ENCODE assay signal across 22 cellular contexts in genomic region chr7:150951181-150951520, GRCh38. TPM values are rescaled to one million over a fixed set of nuclear protein-coding genes. Genes with fewer than 3 reads are reported as not detected.
DNase-seq lines count a peak whose midpoint lies in the region; ATAC-seq, FAIRE-seq and TF ChIP-seq lines count a peak whose summit lies in the region.
"Had no signal": no experiment of that assay in that cellular context is flagged by ENCODE, and none has a peak within 500 bp of the region (broad histone marks: within the 10 kb centered on the region; RNA-seq: fewer than 3 reads in every experiment).

No MANE protein-coding gene starts in this region.

- no peak overlapping the region for H4K5ac ChIP-seq in H1 (ENCODE audit: insufficient read length, low read depth, low read length)

- H3K9ac ChIP-seq in H1 (replicated peaks in 1 of 4; ENCODE audit: extremely low read depth in 1 of 4, low read depth in 3 of 4, low read length in 3 of 4): no peak overlapping the region
- H3K9ac ChIP-seq in neuronal stem cell (ENCODE audit: low read depth, low read length, poor library complexity): no peak overlapping the region
- no peak overlapping the region for H3K9ac ChIP-seq in stomach smooth muscle (ENCODE audit: low read length in 2 of 2)

- DNase-seq in H1 (ENCODE audit: low read depth in 1 of 2, low spot score in 2 of 2) (no peak), glutamatergic neuron (peak; percentile 6), neuronal stem cell (ENCODE audit: low spot score) (no peak), NCI-H2081 treated with DMSO at 0.1 percent for 48 hours (lab: John Stamatoyannopoulos, UW) (no peak), A673 (ENCODE audit: low spot score) (no peak)
- no peak for DNase-seq in activated CD8-positive, alpha-beta memory T cell treated with anti-CD3 and anti-CD28 coated beads, Interleukin-2, amount 50 U/mL, for 4 hours
- DNase-seq: AML-193, DMS 273 treated with DMSO at 0.1 percent for 48 hours, DMS79 treated with DMSO at 0.1 percent for 48 hours, GF-D8, GOT3, HCEC 1CT had no signal

- H2BK120ac ChIP-seq in H1 (replicated peaks; ENCODE audit: low read depth, low read length): no peak overlapping the region
- H2BK120ac ChIP-seq in neuronal stem cell (ENCODE audit: low read depth, low read length): no peak overlapping the region

- H3K14ac ChIP-seq in H1 (ENCODE audit: insufficient read length) (no peak overlapping the region), neuronal stem cell (ENCODE audit: low read length) (no peak overlapping the region)

- no peaks in the 10 kb centered on the region for H3K79me2 ChIP-seq in H1 (ENCODE audit: control insufficient read depth in 1 of 2, insufficient read depth in 2 of 2, low read length in 2 of 2)

- no peak overlapping the region for H4K91ac ChIP-seq in H1 (replicated peaks; ENCODE audit: insufficient read length, low read length)
- no peak overlapping the region for H4K91ac ChIP-seq in neuronal stem cell (ENCODE audit: low read depth, low read length, poor library complexity)

- H3K56ac ChIP-seq in H1 (replicated peaks; ENCODE audit: insufficient read length, low read depth, low read length): no peak overlapping the region

- H2BK5ac ChIP-seq in H1 (ENCODE audit: low read depth, low read length) (no peak overlapping the region), neuronal stem cell (ENCODE audit: low read length) (no peak overlapping the region)

- intact Hi-C loops in A673 (cut with micrococcal nuclease; ENCODE audit: unreplicated experiment): no loop called here

- POLR2A ChIA-PET in H1 (lab: Charles Lee; ENCODE audit: partially characterized antibody) (no interaction called here), A673 (lab: Charles Lee; ENCODE audit: low non-redundant PET) (no interaction called here)

- H3K4me3 Mint-ChIP-seq in glutamatergic neuron (ENCODE audit: unreplicated experiment): no peak overlapping the region
- H3K4me3 Mint-ChIP-seq: CD14-positive monocyte; CD4-positive, alpha-beta T cell; CD8-positive, alpha-beta memory T cell had no signal

- H2BK15ac ChIP-seq in H1 (ENCODE audit: low read length) (no peak overlapping the region), neuronal stem cell (ENCODE audit: low read length) (no peak overlapping the region)

- H2AK5ac ChIP-seq in H1 (ENCODE audit: low read depth, low read length) (no peak overlapping the region), neuronal stem cell (ENCODE audit: low read depth, low read length) (peak overlapping the region; percentile 90)

- H2BK20ac ChIP-seq in H1 (ENCODE audit: low read length): no peak overlapping the region

- H3K9me3 ChIP-seq in H1 (ENCODE audit: insufficient read depth in 2 of 2, low read depth in 1 of 2, low read length in 1 of 2) (no peaks in the 10 kb centered on the region), neuronal stem cell (replicated peaks in 1 of 2; ENCODE audit: control insufficient read depth in 2 of 2, insufficient read depth in 1 of 2, low read depth in 1 of 2, low read length in 2 of 2) (no peaks in the 10 kb centered on the region), stomach smooth muscle (ENCODE audit: control insufficient read depth in 2 of 2, low read length in 2 of 2) (no peaks in the 10 kb centered on the region), A673 (ENCODE audit: low read depth, low read length, poor library complexity, severe bottlenecking) (no peaks in the 10 kb centered on the region)
- H3K9me3 ChIP-seq: BE2C; BLaER1 treated with 17β-estradiol and CSF1 and Interleukin-3, amounts not matched to agents 10 nM and 100 nM had no signal

- TF ChIP-seq EP300 in H1 (IDR thresholded peaks at IDR 0.05; ENCODE audit: borderline replicate concordance in 1 of 2, low read depth in 2 of 2, low read length in 2 of 2): no peak

- H3K4me1 Mint-ChIP-seq in glutamatergic neuron (ENCODE audit: low read depth, unreplicated experiment): peaks cover 8% of the 10 kb centered on the region
- H3K4me1 Mint-ChIP-seq: CD14-positive monocyte; CD8-positive, alpha-beta memory T cell had no signal

- 96% methylated on average over 9 of the region's 16 CpGs; no CpG with 5 or more reads in 1 of the 2 experiments for WGBS in H1 (ENCODE audit: extremely low coverage in 1 of 2, insufficient coverage in 1 of 2, insufficient read length in 1 of 2, insufficient replicate concordance in 2 of 2, low coverage in 1 of 2, low lambda C conversion rate in 2 of 2, missing lambda C conversion rate in 1 of 2), 2 experiments
- no CpG with 5 or more reads among the region's 16 CpGs for WGBS in neuronal stem cell (ENCODE audit: extremely low coverage in 2 of 2, insufficient read length in 2 of 2, insufficient replicate concordance in 1 of 2), 2 donors

- peaks cover 0 to 1% of the 10 kb centered on the region in 2 experiments for H4K20me1 ChIP-seq in H1 (replicated peaks in 1 of 2; ENCODE audit: control insufficient read depth in 1 of 2, insufficient read depth in 2 of 2, low read length in 2 of 2)

- no peak overlapping the region for H3K23ac ChIP-seq in H1 (ENCODE audit: insufficient read length)
- no peak overlapping the region for H3K23ac ChIP-seq in neuronal stem cell (ENCODE audit: low read depth, low read length, poor library complexity)

- H3K36me3 ChIP-seq in H1 (ENCODE audit: control insufficient read depth in 2 of 4, insufficient read depth in 4 of 4, low read length in 3 of 4) (no peaks in the 10 kb centered on the region), neuronal stem cell (replicated peaks in 1 of 2; ENCODE audit: control insufficient read depth in 2 of 2, insufficient read depth in 2 of 2, low read length in 2 of 2) (no peaks in the 10 kb centered on the region), stomach smooth muscle (ENCODE audit: control insufficient read depth in 2 of 2, insufficient read depth in 2 of 2, low read length in 2 of 2) (peaks cover 13 to 26% of the 10 kb centered on the region in 2 donors), A673 (ENCODE audit: insufficient read depth, low read length, poor library complexity, severe bottlenecking) (no peaks in the 10 kb centered on the region)
- H3K36me3 ChIP-seq: BLaER1 treated with 17β-estradiol and CSF1 and Interleukin-3, amounts not matched to agents 10 nM and 100 nM had no signal

- ATAC-seq in GM18868 (IDR thresholded peaks at IDR 0.05; ENCODE audit: unreplicated experiment): no peak

- TF ChIP-seq CTCF in H1 (IDR thresholded peaks at IDR 0.05; ENCODE audit: control extremely low read depth in 1 of 3, insufficient read depth in 1 of 3, low read depth in 1 of 3, low read length in 3 of 3): no peak
- TF ChIP-seq CTCF in glutamatergic neuron (IDR thresholded peaks at IDR 0.05; ENCODE audit: partially characterized antibody, unreplicated experiment): no peak
- no peak for TF ChIP-seq CTCF in A673 (conservative IDR thresholded peaks at IDR 0.05; ENCODE audit: low read depth, low read length)

- H2BK12ac ChIP-seq in H1 (ENCODE audit: low read depth, low read length) (no peak overlapping the region), neuronal stem cell (ENCODE audit: low read length) (no peak overlapping the region)

- no peak overlapping the region for H2AFZ ChIP-seq in H1 (ENCODE audit: low read length)
- H2AFZ ChIP-seq in neuronal stem cell (ENCODE audit: low read length): no peak overlapping the region

- H3K4me2 ChIP-seq in H1 (ENCODE audit: insufficient read depth in 1 of 2, low read depth in 2 of 2, low read length in 2 of 2): no peak overlapping the region
- H3K4me2 ChIP-seq in neuronal stem cell (ENCODE audit: insufficient read depth, low read length, poor library complexity, severe bottlenecking): no peak overlapping the region

- H3K36me3 Mint-ChIP-seq in glutamatergic neuron (ENCODE audit: unreplicated experiment): no peaks in the 10 kb centered on the region
- H3K36me3 Mint-ChIP-seq: CD8-positive, alpha-beta memory T cell had no signal

- no peak overlapping the region for H3K27ac Mint-ChIP-seq in glutamatergic neuron (ENCODE audit: unreplicated experiment)
- H3K27ac Mint-ChIP-seq: CD4-positive, alpha-beta T cell had no signal

- TF ChIP-seq RAD21 in H1 (IDR thresholded peaks at IDR 0.05 in 1 of 2, conservative IDR thresholded peaks at IDR 0.05 in 1 of 2; ENCODE audit: low read depth in 2 of 2, low read length in 2 of 2): no peak

- H3K4ac ChIP-seq in H1 (replicated peaks; ENCODE audit: insufficient read length, low read depth, low read length): no peak overlapping the region
- H3K4ac ChIP-seq in neuronal stem cell (ENCODE audit: low read length): no peak overlapping the region

- H3K23me2 ChIP-seq in H1 (ENCODE audit: low read depth, low read length): peaks cover 4% of the 10 kb centered on the region; the same call in 1 of the 2 replicates

- peak overlapping the region; percentile 17; the same call in 1 of the 2 replicates for H4K8ac ChIP-seq in H1 (ENCODE audit: extremely low read depth, insufficient read depth, low read length)
- no peak overlapping the region for H4K8ac ChIP-seq in neuronal stem cell (ENCODE audit: low read depth, low read length)

- H3K4me1 ChIP-seq in H1 (replicated peaks in 1 of 4; ENCODE audit: control insufficient read depth in 3 of 4, insufficient read depth in 4 of 4, low read length in 3 of 4) (peaks cover 0 to 45% (median 31%) of the 10 kb centered on the region in 4 experiments; a peak in 6 of 7 replicates), neuronal stem cell (ENCODE audit: control insufficient read depth in 2 of 2, insufficient read depth in 1 of 2, low read depth in 1 of 2, low read length in 2 of 2) (peaks cover 22 to 33% of the 10 kb centered on the region in 2 donors), stomach smooth muscle (ENCODE audit: control insufficient read depth, insufficient read depth, low read length) (peaks cover 62% of the 10 kb centered on the region), A673 (ENCODE audit: insufficient read depth, low read length, poor library complexity, severe bottlenecking) (no peaks in the 10 kb centered on the region)

- H3K18ac ChIP-seq in H1 (ENCODE audit: extremely low read depth, low read length) (no peak overlapping the region), neuronal stem cell (ENCODE audit: low read length) (no peak overlapping the region)

- H3K27me3 Mint-ChIP-seq in glutamatergic neuron (ENCODE audit: unreplicated experiment): peaks cover 3% of the 10 kb centered on the region

- no TSS peak for BruUV-seq in A673 (replicated peaks; lab: Mats Ljungman, UMichigan)

- H3K4me3 ChIP-seq in H1 (ENCODE audit: extremely low read depth in 1 of 4, insufficient read depth in 2 of 4, low read depth in 3 of 4, low read length in 4 of 4) (no peak overlapping the region), neuronal stem cell (ENCODE audit: low read length in 2 of 2) (no peak overlapping the region), stomach smooth muscle (ENCODE audit: low read length in 2 of 2) (no peak overlapping the region), A673 (ENCODE audit: low read depth, low read length, poor library complexity, severe bottlenecking) (no peak overlapping the region)
- H3K4me3 ChIP-seq: BLaER1 treated with 17β-estradiol and CSF1 and Interleukin-3, amounts not matched to agents 10 nM and 100 nM had no signal

- no peaks in the 10 kb centered on the region for H3K79me1 ChIP-seq in H1 (ENCODE audit: low read depth, low read length)
- H3K79me1 ChIP-seq in neuronal stem cell (ENCODE audit: low read depth, low read length): peaks cover 8% of the 10 kb centered on the region

- H3K9me3 Mint-ChIP-seq in glutamatergic neuron (ENCODE audit: unreplicated experiment): peaks cover 7% of the 10 kb centered on the region
- H3K9me3 Mint-ChIP-seq: CD4-positive, alpha-beta T cell; CD8-positive, alpha-beta memory T cell had no signal

- peaks cover 0 to 15% (median 13%) of the 10 kb centered on the region in 4 experiments; a peak in 5 of 7 replicates for H3K27me3 ChIP-seq in H1 (replicated peaks in 1 of 4; ENCODE audit: control insufficient read depth in 3 of 4, extremely low read depth in 1 of 4, insufficient read depth in 3 of 4, low read length in 3 of 4)
- peaks cover 0 to 6% (median 0%) of the 10 kb centered on the region in 3 experiments for H3K27me3 ChIP-seq in neuronal stem cell (ENCODE audit: control insufficient read depth in 3 of 3, insufficient read depth in 3 of 3, low read depth in 1 of 3, low read length in 3 of 3)
- H3K27me3 ChIP-seq in stomach smooth muscle (ENCODE audit: control insufficient read depth in 1 of 2, insufficient read depth in 2 of 2, low read length in 2 of 2): no peaks in the 10 kb centered on the region
- no peaks in the 10 kb centered on the region for H3K27me3 ChIP-seq in A673 (replicated peaks; ENCODE audit: insufficient read depth, low read depth, low read length, poor library complexity)
- H3K27me3 ChIP-seq: BE2C had no signal

- no peak for TF ChIP-seq POLR2A in H1 (IDR thresholded peaks at IDR 0.05; ENCODE audit: control extremely low read depth in 1 of 2, low read depth in 2 of 2, low read length in 2 of 2)

- H3K27ac ChIP-seq in H1 (ENCODE audit: low read depth, low read length): no peak overlapping the region
- H3K27ac ChIP-seq in neuronal stem cell (replicated peaks; ENCODE audit: low read length): no peak overlapping the region
- H3K27ac ChIP-seq in stomach smooth muscle (ENCODE audit: low read length): peak overlapping the region; percentile 94
- H3K27ac ChIP-seq in A673 (ENCODE audit: low read depth, low read length, poor library complexity, severe bottlenecking): no peak overlapping the region
- H3K27ac ChIP-seq: BLaER1 treated with 17β-estradiol and CSF1 and Interleukin-3, amounts not matched to agents 10 nM and 100 nM had no signal

- CTCF ChIA-PET in H1 (lab: Charles Lee; ENCODE audit: partially characterized antibody): interaction anchor here (0.6 to 25.2 kb wide), 3 partner anchors 11 to 642 kb away, joined by 4 to 797 read pairs (median 15); partner anchors contain the start of gene KCNH2
- CTCF ChIA-PET in A673 (lab: Charles Lee): no interaction called here

- no peak for FAIRE-seq in H1 (lab: Jason Lieb, UNC)
- FAIRE-seq: D721Med, GM12891, GM18507 had no signal

RNA-seq across cellular contexts. Expression of gene KCNH2, which starts 27.0 kb away (rescaled TPM):
- total RNA-seq in H1 (2021; fragmentation: NEBNext Ultra II Directional; extraction: Animal tissue kit (Norgen Biotek cat#: 25700)): 7.7 and 8.0 TPM in 2 replicates
- 15.0 and 20.5 TPM in 2 replicates for polyA plus RNA-seq in H1 (2011; rRNA removed)
- polyA plus RNA-seq in H1 (2011; cell fraction: cytosol; rRNA removed): 13.4 TPM
- polyA plus RNA-seq in H1 (2011; cell fraction: nucleus; rRNA removed): 23.6 TPM
- polyA plus RNA-seq in H1 (2012, experiment 1 of 2): 5.5 to 12.1 TPM (median 10.4 TPM) in 4 replicates
- 7.6 TPM for polyA plus RNA-seq in H1 (2012, experiment 2 of 2)
- 7.6 TPM for polyA plus RNA-seq in H1 (2013, experiment 1 of 2)
- 7.2 TPM for polyA plus RNA-seq in H1 (2013, experiment 2 of 2)
- 8.9 and 10.2 TPM in 2 replicates for polyA minus RNA-seq in H1 (2011; rRNA and poly(A)+ RNA removed)
- 9.5 TPM for polyA minus RNA-seq in H1 (2011; cell fraction: cytosol; rRNA and poly(A)+ RNA removed)
- 7.0 TPM for polyA minus RNA-seq in H1 (2011; cell fraction: nucleus; rRNA and poly(A)+ RNA removed)
- 73.7 TPM for total RNA-seq in glutamatergic neuron (ENCODE audit: unreplicated experiment)
- 9.1 TPM for polyA plus RNA-seq in neuronal stem cell (2013, experiment 1 of 2)
- 9.1 TPM for polyA plus RNA-seq in neuronal stem cell (2013, experiment 2 of 2)
- 1.5 and 4.0 TPM in 2 replicates for total RNA-seq in A673 (2021)
- polyA plus RNA-seq: CD14-positive monocyte had no signal

RNA-seq across cellular contexts. Expression of gene NOS3, which starts 39.7 kb away (rescaled TPM):
- 4.4 and 4.7 TPM in 2 replicates for total RNA-seq in H1 (2021; fragmentation: NEBNext Ultra II Directional; extraction: Animal tissue kit (Norgen Biotek cat#: 25700))
- 16.2 and 20.9 TPM in 2 replicates for polyA plus RNA-seq in H1 (2011; rRNA removed)
- polyA plus RNA-seq in H1 (2011; cell fraction: cytosol; rRNA removed): 8.1 TPM
- polyA plus RNA-seq in H1 (2011; cell fraction: nucleus; rRNA removed): 12.6 TPM
- polyA plus RNA-seq in H1 (2012, experiment 1 of 2): 4.2 to 10.6 TPM (median 8.1 TPM) in 4 replicates
- 5.2 TPM for polyA plus RNA-seq in H1 (2012, experiment 2 of 2)
- polyA plus RNA-seq in H1 (2013, experiment 1 of 2): 4.2 TPM
- polyA plus RNA-seq in H1 (2013, experiment 2 of 2): 3.5 TPM
- 5.4 and 6.9 TPM in 2 replicates for polyA minus RNA-seq in H1 (2011; rRNA and poly(A)+ RNA removed)
- polyA minus RNA-seq in H1 (2011; cell fraction: cytosol; rRNA and poly(A)+ RNA removed): 7.7 TPM
- 10.1 TPM for polyA minus RNA-seq in H1 (2011; cell fraction: nucleus; rRNA and poly(A)+ RNA removed)
- 0.86 TPM for total RNA-seq in glutamatergic neuron (ENCODE audit: unreplicated experiment)
- polyA plus RNA-seq in neuronal stem cell (2013, experiment 1 of 2): 5.4 TPM
- 5.6 TPM for polyA plus RNA-seq in neuronal stem cell (2013, experiment 2 of 2)
- total RNA-seq in A673 (2021): 0.75 and 1.4 TPM in 2 replicates
